ENCODE assay signal across 23 cellular contexts in the genomic region with DNA sequence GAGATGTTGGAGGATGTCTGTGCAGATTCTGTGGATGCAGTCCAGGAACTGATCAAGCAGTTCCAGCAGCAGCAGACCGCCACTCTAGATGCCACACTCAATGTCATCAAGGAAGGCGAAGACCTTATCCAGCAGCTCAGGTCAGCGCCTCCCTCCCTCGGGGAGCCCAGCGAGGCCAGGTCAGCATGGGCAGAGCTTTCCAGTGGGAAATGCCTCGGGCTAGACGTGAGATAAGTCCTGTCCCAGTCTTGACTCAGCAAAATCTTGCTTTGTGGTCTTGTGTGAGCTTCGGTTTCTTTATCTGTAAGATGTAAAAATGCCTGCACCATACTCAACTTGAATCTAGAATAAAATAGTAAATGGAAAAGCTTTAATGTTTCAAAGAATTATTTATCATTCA.
DNase-seq lines count a peak whose midpoint lies in the region; ATAC-seq, FAIRE-seq and TF ChIP-seq lines count a peak whose summit lies in the region.
"Had no signal": no experiment of that assay in that cellular context is flagged by ENCODE, and none has a peak within 500 bp of the region (broad histone marks: within the 10 kb centered on the region; RNA-seq: fewer than 3 reads in every experiment).

No MANE protein-coding gene starts in this region.

- no peaks in the 10 kb centered on the region for H3K9me3 ChIP-seq in right lobe of liver
- H3K9me3 ChIP-seq: BLaER1, breast epithelium, HAP-1 had no signal

- ATAC-seq in right lobe of liver, result peak in 2 of 4 donors; percentile 33 to 37
- ATAC-seq in HG02970 (IDR thresholded peaks at IDR 0.05; ENCODE audit: low FRiP score, unreplicated experiment), result no peak
- ATAC-seq in HG02623 (IDR thresholded peaks at IDR 0.05; ENCODE audit: unreplicated experiment), result no peak
- ATAC-seq: PC-3, WTC11 had no signal

- TF ChIP-seq POLR2A in right lobe of liver (IDR thresholded peaks at IDR 0.05), result no peak

- H3K27me3 ChIP-seq in right lobe of liver, result no peaks in the 10 kb centered on the region
- H3K27me3 ChIP-seq: BLaER1, breast epithelium had no signal

- no peaks in the 10 kb centered on the region for H3K36me3 ChIP-seq in right lobe of liver
- H3K36me3 ChIP-seq: breast epithelium, HAP-1 had no signal

- peak; percentile 23 for FAIRE-seq in endometrium (lab: Jason Lieb, UNC)

- H3K4me1 ChIP-seq in right lobe of liver, result peaks cover 0 to 41% (median 10%) of the 10 kb centered on the region in 4 donors
- H3K4me1 ChIP-seq: breast epithelium, HAP-1 had no signal

- intact Hi-C loops in right lobe of liver (cut with DNase I), result no loop called here

- 59% methylated on average over 8 of the region's 8 CpGs for whole genome bisulfite sequencing in right lobe of liver (ENCODE audit: insufficient coverage, low coverage, low lambda C conversion rate, missing lambda C conversion rate)

- TF ChIP-seq CTCF in right lobe of liver (IDR thresholded peaks at IDR 0.05), result no peak

- H3K27ac ChIP-seq in right lobe of liver, result peak overlapping the region in 2 of 3 donors; percentile 69 to 85
- H3K27ac ChIP-seq: BLaER1, HL-60 had no signal

- DNase-seq in EL (peak; percentile 5), RPMI7951 (ENCODE audit: low read depth) (peak; percentile 79), right lobe of liver (no peak), GM19238 (ENCODE audit: insufficient read length, low spot score) (no peak), NCI-H774 (lab: John Stamatoyannopoulos, UW) (no peak)
- DNase-seq: activated CD4-positive, alpha-beta T cell treated with anti-CD3 and anti-CD28 coated beads, Interleukin-2, amount 50 U/mL, for 1 hour; activated naive CD8-positive, alpha-beta T cell treated with anti-CD3 and anti-CD28 coated beads for 36 hours; cortex of kidney; DMS53; endodermal cell; mammary epithelial cell; NCI-H1105; NCI-H446 treated with DMSO at 0.1 percent for 48 hours; PC-3; SIG-M5 had no signal

- no peak overlapping the region for H3K4me3 ChIP-seq in right lobe of liver
- H3K4me3 ChIP-seq: BLaER1, breast epithelium, HAP-1 had no signal

Comparison
In these comparisons a context has a peak if more than half of its experiments do, and no peak if none do; other contexts are left out.
1. DNase-seq: peak in EL (single experiment) and RPMI7951 (single experiment); none in right lobe of liver (0 of 3), GM19238 (single experiment) and NCI-H774 (single experiment).